Comparison of ENCODE assay signal across 8 cellular contexts in the genomic region with DNA sequence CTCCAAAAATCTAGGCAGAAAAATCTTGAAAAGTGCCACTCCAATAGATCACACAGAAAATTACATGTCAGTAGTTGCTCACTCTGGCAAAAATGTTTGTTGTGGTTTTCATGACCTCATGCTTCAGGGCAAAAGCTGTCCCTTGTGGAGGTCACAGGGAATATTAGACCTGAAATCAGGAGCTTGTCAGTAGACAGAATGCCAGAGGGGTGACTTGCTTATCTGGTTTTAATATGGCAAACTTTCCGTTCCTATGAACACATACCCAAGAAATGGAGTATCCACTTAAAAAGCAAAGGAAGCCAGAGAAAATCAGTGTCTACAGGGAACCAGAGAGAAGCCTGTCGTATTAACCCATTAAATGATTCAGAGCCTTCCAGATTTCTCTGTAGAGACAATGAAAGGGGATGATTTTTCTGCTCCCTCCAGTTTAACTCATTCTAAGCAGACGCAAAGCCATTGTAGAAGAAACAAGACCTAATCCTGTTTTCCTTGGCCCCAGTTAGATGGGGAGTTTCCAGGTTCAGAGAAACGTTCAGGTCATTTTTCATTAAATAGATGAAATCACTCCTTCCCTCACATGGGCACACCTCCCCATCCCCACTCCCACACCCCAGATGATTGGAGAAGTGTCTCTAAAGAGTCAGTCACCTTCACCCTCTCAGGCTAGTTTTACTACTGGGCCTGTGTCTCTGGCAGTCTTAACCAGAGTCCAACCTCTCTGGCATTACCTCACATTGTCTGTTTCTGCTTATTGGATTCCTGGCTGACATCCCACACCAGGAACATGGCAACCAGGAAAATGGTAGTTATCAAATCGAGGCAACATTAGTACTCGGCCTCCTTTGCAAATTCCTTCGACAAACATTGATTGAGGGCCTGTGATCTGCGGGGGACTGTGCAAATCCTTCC. TPM values are rescaled to one million over a fixed set of nuclear protein-coding genes. Genes with fewer than 3 reads are reported as not detected.
DNase-seq lines count a peak whose midpoint lies in the region; ATAC-seq and TF ChIP-seq lines count a peak whose summit lies in the region.

No MANE protein-coding gene starts in this region.

- H3K27me3 Mint-ChIP-seq in CD14-positive monocyte (ENCODE audit: low read depth in 3 of 3): peaks cover 35 to 43% (median 40%) of the 10 kb centered on the region in 3 donors

- H3K9me2 ChIP-seq in GM23248 (ENCODE audit: insufficient read depth): no peaks in the 10 kb centered on the region

- WGBS in GM23248 (ENCODE audit: low coverage in 1 of 2, low lambda C conversion rate in 2 of 2, missing lambda C conversion rate in 2 of 2), 2 experiments: 30 to 42% methylated on average over 8 of the region's 8 CpGs
- WGBS in heart left ventricle, 4 donors: 33 to 54% (median 44%) methylated on average over 8 of the region's 8 CpGs

- H3K4me3 ChIP-seq in GM23248: no peak overlapping the region
- no peak overlapping the region for H3K4me3 ChIP-seq in heart left ventricle
- no peak overlapping the region for H3K4me3 ChIP-seq in gastrocnemius medialis
- no peak overlapping the region for H3K4me3 ChIP-seq in lower lobe of right lung

- peaks cover 0 to 8% of the 10 kb centered on the region in 2 donors for H3K36me3 Mint-ChIP-seq in CD14-positive monocyte

- peak overlapping the region in 1 of 2 donors; percentile 32 for H3K4me3 Mint-ChIP-seq in CD14-positive monocyte

- peak overlapping the region; percentile 58 for H3K4me2 ChIP-seq in GM23248 (ENCODE audit: unreplicated experiment)

- H3K4me1 ChIP-seq in GM23248 (ENCODE audit: insufficient read depth) (peaks cover 37% of the 10 kb centered on the region), heart left ventricle (peaks cover 0 to 45% (median 8%) of the 10 kb centered on the region in 12 donors), gastrocnemius medialis (peaks cover 6 to 11% of the 10 kb centered on the region in 2 donors), lower lobe of right lung (peaks cover 15% of the 10 kb centered on the region)

- in situ Hi-C loops in GM23248 (cut with MboI) (loop anchor here (25.0 kb wide), 1 partner anchor 385 kb away; no protein-coding TSS in a partner anchor), SK-MEL-5 (cut with HindIII; ENCODE audit: low pct_unique_long_range_greater_than_20kb, low sequenced_read_pairs) (no loop called here), gastrocnemius medialis (cut with MboI; ENCODE audit: low sequenced_read_pairs in 4 of 4) (no loop called here)

- peaks cover 31% of the 10 kb centered on the region for H3K79me2 ChIP-seq in GM23248 (ENCODE audit: insufficient read depth)

- H4K20me1 ChIP-seq in GM23248 (ENCODE audit: insufficient read depth): no peaks in the 10 kb centered on the region

- H3K27ac Mint-ChIP-seq in CD14-positive monocyte: no peak overlapping the region

- peak; percentile 60 to 73 (median 66) for ATAC-seq in heart left ventricle
- peak in 1 of 2 donors; percentile 58 for ATAC-seq in gastrocnemius medialis
- no peak for ATAC-seq in HG03521 (IDR thresholded peaks at IDR 0.05; ENCODE audit: unreplicated experiment)
- ATAC-seq in lower lobe of right lung: no peak

- TF ChIP-seq CTCF in heart left ventricle (IDR thresholded peaks at IDR 0.05): no peak
- TF ChIP-seq CTCF in gastrocnemius medialis (IDR thresholded peaks at IDR 0.05 in 4 of 5, conservative IDR thresholded peaks at IDR 0.05 in 1 of 5): no peak
- no peak for TF ChIP-seq CTCF in lower lobe of right lung (IDR thresholded peaks at IDR 0.05)
- TF ChIP-seq CTCF in CD14-positive monocyte (IDR thresholded peaks at IDR 0.05): no peak

- TF ChIP-seq POLR2A in heart left ventricle (IDR thresholded peaks at IDR 0.05) (no peak), gastrocnemius medialis (IDR thresholded peaks at IDR 0.05) (no peak)

- H2AFZ ChIP-seq in GM23248: 0 out of 2 replicates have a peak overlapping the region, but pooled peaks have one; percentile 2

- H3K9ac ChIP-seq in GM23248: peak overlapping the region; percentile 23

- peaks cover 31% of the 10 kb centered on the region for H3F3A ChIP-seq in GM23248 (ENCODE audit: insufficient read depth)

- no peaks in the 10 kb centered on the region for H3K9me3 ChIP-seq in GM23248 (ENCODE audit: low read depth)
- H3K9me3 ChIP-seq in heart left ventricle: no peaks in the 10 kb centered on the region
- H3K9me3 ChIP-seq in gastrocnemius medialis: no peaks in the 10 kb centered on the region
- no peaks in the 10 kb centered on the region for H3K9me3 ChIP-seq in lower lobe of right lung

- H3K9me3 Mint-ChIP-seq in CD14-positive monocyte: peaks cover 0 to 16% (median 14%) of the 10 kb centered on the region in 7 donors

- H3K27me3 ChIP-seq in GM23248 (replicated peaks; ENCODE audit: insufficient read depth): no peaks in the 10 kb centered on the region
- peaks cover 0 to 33% (median 9%) of the 10 kb centered on the region in 9 donors for H3K27me3 ChIP-seq in heart left ventricle
- H3K27me3 ChIP-seq in gastrocnemius medialis: peaks cover 0 to 7% (median 6%) of the 10 kb centered on the region in 3 donors
- H3K27me3 ChIP-seq in lower lobe of right lung (ENCODE audit: low read depth): peaks cover 28% of the 10 kb centered on the region

- DNase-seq in GM23248: peak; percentile 88
- DNase-seq in SK-MEL-5 (ENCODE audit: low read depth, low spot score): peak; percentile 49
- DNase-seq in heart left ventricle: peak in 1 of 5 donors; percentile 17
- no peak for DNase-seq in gastrocnemius medialis
- no peak for DNase-seq in cerebellar nuclear complex (lab: John Stamatoyannopoulos, UW)
- DNase-seq in lower lobe of right lung: no peak
- DNase-seq in CD14-positive monocyte (ENCODE audit: low spot score): no peak

- H3K27ac ChIP-seq in GM23248: peak overlapping the region; percentile 61
- H3K27ac ChIP-seq in heart left ventricle: peak overlapping the region; percentile 28 to 98 (median 72)
- peak overlapping the region in 3 of 4 donors; percentile 17 to 54 (median 28) for H3K27ac ChIP-seq in gastrocnemius medialis
- H3K27ac ChIP-seq in lower lobe of right lung: no peak overlapping the region

- intact Hi-C loops in heart left ventricle (cut with DNase I): loop anchor here in 5 of 10 donors (2.0 to 10.0 kb wide), 5 partner anchors 24 to 388 kb away; no protein-coding TSS in a partner anchor
- intact Hi-C loops in gastrocnemius medialis (cut with DNase I; ENCODE audit: low total_unique reads): no loop called here
- intact Hi-C loops in lower lobe of right lung (cut with DNase I): no loop called here
- intact Hi-C loops in CD14-positive monocyte (cut with micrococcal nuclease): no loop called here

- H3K36me3 ChIP-seq in GM23248 (ENCODE audit: low read depth): peaks cover 13% of the 10 kb centered on the region
- peaks cover 0 to 23% (median 2%) of the 10 kb centered on the region in 9 donors for H3K36me3 ChIP-seq in heart left ventricle
- no peaks in the 10 kb centered on the region for H3K36me3 ChIP-seq in gastrocnemius medialis
- peaks cover 6% of the 10 kb centered on the region for H3K36me3 ChIP-seq in lower lobe of right lung

- peaks cover 3% of the 10 kb centered on the region for H3K4me1 Mint-ChIP-seq in CD14-positive monocyte

RNA-seq across cellular contexts. Expression of a gene that starts 6.0 kb away (rescaled TPM):
- total RNA-seq in GM23248 (2014; rRNA removed; shearing (Covaris generic)): 13.8 and 16.6 TPM in 2 replicates
- polyA plus RNA-seq in GM23248 (2016; fragmentation: Nextera tagmentation; extraction: Ambion mirVana): 18.5 and 20.8 TPM in 2 replicates
- total RNA-seq in SK-MEL-5 (2014; rRNA removed; shearing (Covaris generic)): 2.2 and 2.3 TPM in 2 replicates
- polyA plus RNA-seq in SK-MEL-5 (2015; cell fraction: cytosol; rRNA removed): 4.5 and 5.0 TPM in 2 replicates
- polyA plus RNA-seq in SK-MEL-5 (2015; cell fraction: nucleus; rRNA removed): 2.7 and 3.0 TPM in 2 replicates
- total RNA-seq in heart left ventricle: 10 to 100 TPM in 8 of 9 donors, 1 to 10 TPM in 1; 8.9 to 19.7 (median 13.7) TPM
- polyA plus RNA-seq in heart left ventricle: 10 to 100 TPM in 1 of 2 donors, 1 to 10 TPM in 1; 7.6 to 12.1 TPM
- 1 to 10 TPM in 1 of 4 donors, under 1 TPM in 3; 0.31 to 1.0 (median 0.56) TPM for total RNA-seq in gastrocnemius medialis
- 4.3 TPM for total RNA-seq in lower lobe of right lung
- polyA plus RNA-seq in CD14-positive monocyte: not detected

Comparison
In these comparisons a context has a peak if more than half of its experiments do, and no peak if none do; other contexts are left out.
1. DNase-seq: peak in GM23248 (single experiment) and SK-MEL-5 (single experiment); none in gastrocnemius medialis (0 of 2), cerebellar nuclear complex (0 of 2), lower lobe of right lung (single experiment) and CD14-positive monocyte (single experiment).
2. ATAC-seq: peak in heart left ventricle (4 of 4); none in HG03521 (single experiment) and lower lobe of right lung (0 of 2).